8 cellular contexts compared by ENCODE assay signal in genomic region chr11:2382927-2383822, GRCh38. TPM values are rescaled to one million over a fixed set of nuclear protein-coding genes. Genes with fewer than 3 reads are reported as not detected.
DNase-seq lines count a peak whose midpoint lies in the region; ATAC-seq lines count a peak whose summit lies in the region.

No MANE protein-coding gene starts in this region.

- DNase-seq in GM03348 (ENCODE audit: low spot score), result peak; percentile 59
- DNase-seq in SKM-1 treated with dmso at 0.1 percent for 144 hours (lab: John Stamatoyannopoulos, UW; ENCODE audit: unreplicated experiment), result peak; percentile 51
- DNase-seq in foreskin melanocyte, result peak; percentile 81
- no peak for DNase-seq in sciatic nerve (ENCODE audit: low spot score)
- DNase-seq in SIG-M5 treated with dmso at 0.1 percent for 504 hours (lab: John Stamatoyannopoulos, UW; ENCODE audit: unreplicated experiment), result no peak
- no peak for DNase-seq in NCI-H2081 treated with DMSO at 0.1 percent for 48 hours (lab: John Stamatoyannopoulos, UW)
- no peak for DNase-seq in activated CD4-positive, alpha-beta T cell treated with anti-CD3 and anti-CD28 coated beads for 1 hour

- peak; percentile 14 for ATAC-seq in sciatic nerve
- ATAC-seq in GM19395 (IDR thresholded peaks at IDR 0.05; ENCODE audit: unreplicated experiment), result no peak

- intact Hi-C loops in sciatic nerve (cut with DNase I), result loop anchor here (10.0 kb wide), 1 partner anchor 1638 kb away; the partner anchor contains the start of gene TALDO1

RNA-seq across cellular contexts. Expression of gene CD81, which starts 6.1 kb away (rescaled TPM):
- 618 TPM for total RNA-seq in sciatic nerve

RNA-seq across cellular contexts. Expression of gene TSSC4, which starts 17.4 kb away (rescaled TPM):
- 41.0 TPM for total RNA-seq in sciatic nerve

Comparison
In these comparisons a context has a peak if more than half of its experiments do, and no peak if none do; other contexts are left out.
1. DNase-seq: peak in GM03348 (single experiment), SKM-1 treated with dmso at 0.1 percent for 144 hours (single experiment) and foreskin melanocyte (single experiment); none in sciatic nerve (single experiment), SIG-M5 treated with dmso at 0.1 percent for 504 hours (single experiment), NCI-H2081 treated with DMSO at 0.1 percent for 48 hours (single experiment) and activated CD4-positive, alpha-beta T cell treated with anti-CD3 and anti-CD28 coated beads for 1 hour (single experiment).